ENCODE assay signal across 1 cellular context in the genomic region with DNA sequence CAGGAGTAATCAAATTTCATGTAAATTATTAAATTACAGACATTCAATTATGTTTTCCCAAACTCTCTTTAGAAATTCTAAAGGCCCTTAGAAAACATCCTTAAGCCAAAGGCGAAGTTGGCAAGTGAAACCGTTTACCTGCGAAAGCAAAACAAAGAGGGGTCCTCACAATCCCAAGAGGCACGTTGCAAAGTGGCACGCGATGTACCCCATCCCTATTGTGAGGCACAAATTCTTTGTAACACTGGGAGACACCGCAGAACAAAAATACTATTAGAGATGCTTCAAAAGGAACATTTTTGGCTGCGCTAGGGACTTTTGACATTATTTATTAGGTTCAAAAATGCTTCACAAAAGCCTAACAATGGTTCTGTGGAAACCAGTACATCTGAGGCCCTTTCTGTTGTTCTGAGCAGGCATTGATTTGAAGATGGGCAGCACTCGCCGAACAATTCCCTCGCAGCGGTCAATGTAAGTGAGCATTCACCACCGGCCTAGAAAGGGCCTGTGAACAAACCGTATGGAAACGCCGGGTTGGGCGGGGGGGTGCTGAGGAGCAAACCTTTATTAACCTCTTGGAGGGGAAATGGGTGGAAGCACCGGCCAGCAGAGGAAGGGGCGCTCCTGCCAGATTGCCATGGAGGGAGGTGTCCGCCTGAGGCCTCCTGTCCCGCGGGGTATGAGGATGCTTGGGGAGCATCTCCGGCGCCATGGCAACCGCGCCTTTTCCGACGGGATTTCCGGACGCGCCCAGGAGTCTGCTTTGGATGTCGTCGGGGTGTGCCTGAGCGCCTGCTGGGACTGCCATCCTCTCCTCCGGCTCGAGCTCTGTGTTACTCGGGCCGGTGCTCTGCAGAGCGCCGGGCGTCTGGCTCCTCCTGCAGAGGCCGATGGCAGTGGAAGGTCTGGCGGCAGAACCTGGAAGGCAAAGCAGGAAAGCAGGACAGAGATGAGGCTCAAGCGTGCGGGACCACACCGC.
A peak's percentile ranks its signal among the peaks of the same experiment; 100 is the strongest.
TF ChIP-seq lines count a peak whose summit lies in the region.

No MANE protein-coding gene starts in this region.

TF ChIP-seq in H1, 55 proteins besides CTCF, POLR2A, EP300 and RAD21:
- TF ChIP-seq SRF (IDR thresholded peaks at IDR 0.05; ENCODE audit: low read depth, low read length) (no peak), POU5F1 (IDR thresholded peaks at IDR 0.05; ENCODE audit: low read depth, low read length) (no peak), SIX5 (IDR thresholded peaks at IDR 0.05; ENCODE audit: low read depth, low read length) (no peak), CREB1 (IDR thresholded peaks at IDR 0.05) (peak; percentile 69), KDM4A (IDR thresholded peaks at IDR 0.05; ENCODE audit: low read depth, low read length, severe bottlenecking) (peak; percentile 41), BRCA1 (IDR thresholded peaks at IDR 0.05; ENCODE audit: low read depth, low read length) (no peak), KDM5A (IDR thresholded peaks at IDR 0.05; ENCODE audit: low read length) (no peak), NANOG (IDR thresholded peaks at IDR 0.05; ENCODE audit: insufficient read depth, low read depth, low read length, poor library complexity, severe bottlenecking) (peak; percentile 88), CBX8 (IDR thresholded peaks at IDR 0.05; ENCODE audit: borderline replicate concordance, low read depth, low read length) (no peak), ASH2L (IDR thresholded peaks at IDR 0.05; ENCODE audit: low read length) (no peak), EGR1 (IDR thresholded peaks at IDR 0.05; ENCODE audit: borderline replicate concordance, low read depth, low read length) (no peak), RFX5 (IDR thresholded peaks at IDR 0.05; ENCODE audit: borderline replicate concordance, low read depth, low read length) (no peak), CHD2 (IDR thresholded peaks at IDR 0.05; ENCODE audit: low read length) (no peak), JUND (IDR thresholded peaks at IDR 0.05; ENCODE audit: low read length) (no peak), CTBP2 (IDR thresholded peaks at IDR 0.05; ENCODE audit: borderline replicate concordance, insufficient read depth, insufficient read length, low read length) (no peak), TAF1 (IDR thresholded peaks at IDR 0.05; ENCODE audit: low read depth, low read length) (0 out of 2 replicates have a peak, but pooled peaks have one; percentile 25), YY1 (IDR thresholded peaks at IDR 0.05; ENCODE audit: low read depth, low read length) (no peak), USF2 (IDR thresholded peaks at IDR 0.05; ENCODE audit: low read length) (no peak), BACH1 (IDR thresholded peaks at IDR 0.05; ENCODE audit: low read length) (no peak), PHF8 (conservative IDR thresholded peaks at IDR 0.05; ENCODE audit: low read depth, low read length) (no peak), E2F6 (IDR thresholded peaks at IDR 0.05) (0 out of 2 replicates have a peak, but pooled peaks have one; percentile 17), ATF3 (IDR thresholded peaks at IDR 0.05; ENCODE audit: insufficient read depth, low read depth, low read length) (no peak), NRF1 (IDR thresholded peaks at IDR 0.05; ENCODE audit: low read depth, low read length) (no peak), TBP (IDR thresholded peaks at IDR 0.05; ENCODE audit: low read depth, low read length) (peak; percentile 53; the same call in 1 of the 2 replicates), TEAD4 (IDR thresholded peaks at IDR 0.05; ENCODE audit: low read depth, low read length) (no peak), SP1 (IDR thresholded peaks at IDR 0.05; ENCODE audit: low read depth, low read length) (no peak), CEBPB (IDR thresholded peaks at IDR 0.05; ENCODE audit: low read depth, low read length) (no peak), SAP30 (IDR thresholded peaks at IDR 0.05; ENCODE audit: insufficient read depth, insufficient replicate concordance, low read length) (no peak), ZNF274 (IDR thresholded peaks at IDR 0.05; ENCODE audit: borderline replicate concordance, extremely low read depth, low read length) (no peak), RNF2 (IDR thresholded peaks at IDR 0.05; ENCODE audit: borderline replicate concordance, low read depth, low read length, missing control alignments, poor library complexity, severe bottlenecking) (no peak), RBBP5 (IDR thresholded peaks at IDR 0.05; ENCODE audit: borderline replicate concordance, low read depth, low read length) (no peak), BCL11A (IDR thresholded peaks at IDR 0.05; ENCODE audit: low read depth in 2 of 2, low read length in 2 of 2) (no peak), TAF7 (optimal IDR thresholded peaks at IDR 0.05; ENCODE audit: borderline replicate concordance, low read depth, low read length) (no peak), RXRA (IDR thresholded peaks at IDR 0.05; ENCODE audit: insufficient read depth, low read depth, low read length) (no peak), SP2 (IDR thresholded peaks at IDR 0.05; ENCODE audit: low read length) (no peak), SIRT6 (IDR thresholded peaks at IDR 0.05; ENCODE audit: low read length) (no peak), KDM1A (IDR thresholded peaks at IDR 0.05; ENCODE audit: borderline replicate concordance, low read length) (no peak), SP4 (IDR thresholded peaks at IDR 0.05; ENCODE audit: low read length) (no peak), CBX5 (IDR thresholded peaks at IDR 0.05; ENCODE audit: low read depth, low read length) (no peak), SUZ12 (IDR thresholded peaks at IDR 0.05; ENCODE audit: low read length) (0 out of 2 replicates have a peak, but pooled peaks have one; percentile 9), TCF12 (IDR thresholded peaks at IDR 0.05; ENCODE audit: low read depth, low read length) (no peak), GABPA (IDR thresholded peaks at IDR 0.05; ENCODE audit: borderline replicate concordance, insufficient read depth, low read length) (no peak), CHD1 (IDR thresholded peaks at IDR 0.05; ENCODE audit: low read depth, low read length) (no peak), HDAC2 (IDR thresholded peaks at IDR 0.05; ENCODE audit: borderline replicate concordance in 1 of 2, low read depth in 2 of 2, low read length in 2 of 2) (no peak; a peak in 1 of 4 replicates), FOSL1 (IDR thresholded peaks at IDR 0.05; ENCODE audit: insufficient read depth, low read depth, low read length) (no peak), EZH2 (IDR thresholded peaks at IDR 0.05; ENCODE audit: low read depth, low read length, severe bottlenecking) (no peak), POLR2AphosphoS5 (IDR thresholded peaks at IDR 0.05; ENCODE audit: low read depth, low read length) (no peak), GTF2F1 (IDR thresholded peaks at IDR 0.05; ENCODE audit: borderline replicate concordance, low read depth, low read length) (no peak), HDAC6 (IDR thresholded peaks at IDR 0.05; ENCODE audit: low read depth, low read length) (no peak), SIN3A (conservative IDR thresholded peaks at IDR 0.05 in 1 of 2, IDR thresholded peaks at IDR 0.05 in 1 of 2; ENCODE audit: low read depth in 1 of 2, low read length in 2 of 2) (peak in 1 of 2 experiments; percentile 55; a peak in 1 of 4 replicates), JUN (IDR thresholded peaks at IDR 0.05; ENCODE audit: low read depth, low read length) (no peak), MAFK (IDR thresholded peaks at IDR 0.05; ENCODE audit: low read depth, low read length) (no peak)
- TF ChIP-seq, protein P1, sequence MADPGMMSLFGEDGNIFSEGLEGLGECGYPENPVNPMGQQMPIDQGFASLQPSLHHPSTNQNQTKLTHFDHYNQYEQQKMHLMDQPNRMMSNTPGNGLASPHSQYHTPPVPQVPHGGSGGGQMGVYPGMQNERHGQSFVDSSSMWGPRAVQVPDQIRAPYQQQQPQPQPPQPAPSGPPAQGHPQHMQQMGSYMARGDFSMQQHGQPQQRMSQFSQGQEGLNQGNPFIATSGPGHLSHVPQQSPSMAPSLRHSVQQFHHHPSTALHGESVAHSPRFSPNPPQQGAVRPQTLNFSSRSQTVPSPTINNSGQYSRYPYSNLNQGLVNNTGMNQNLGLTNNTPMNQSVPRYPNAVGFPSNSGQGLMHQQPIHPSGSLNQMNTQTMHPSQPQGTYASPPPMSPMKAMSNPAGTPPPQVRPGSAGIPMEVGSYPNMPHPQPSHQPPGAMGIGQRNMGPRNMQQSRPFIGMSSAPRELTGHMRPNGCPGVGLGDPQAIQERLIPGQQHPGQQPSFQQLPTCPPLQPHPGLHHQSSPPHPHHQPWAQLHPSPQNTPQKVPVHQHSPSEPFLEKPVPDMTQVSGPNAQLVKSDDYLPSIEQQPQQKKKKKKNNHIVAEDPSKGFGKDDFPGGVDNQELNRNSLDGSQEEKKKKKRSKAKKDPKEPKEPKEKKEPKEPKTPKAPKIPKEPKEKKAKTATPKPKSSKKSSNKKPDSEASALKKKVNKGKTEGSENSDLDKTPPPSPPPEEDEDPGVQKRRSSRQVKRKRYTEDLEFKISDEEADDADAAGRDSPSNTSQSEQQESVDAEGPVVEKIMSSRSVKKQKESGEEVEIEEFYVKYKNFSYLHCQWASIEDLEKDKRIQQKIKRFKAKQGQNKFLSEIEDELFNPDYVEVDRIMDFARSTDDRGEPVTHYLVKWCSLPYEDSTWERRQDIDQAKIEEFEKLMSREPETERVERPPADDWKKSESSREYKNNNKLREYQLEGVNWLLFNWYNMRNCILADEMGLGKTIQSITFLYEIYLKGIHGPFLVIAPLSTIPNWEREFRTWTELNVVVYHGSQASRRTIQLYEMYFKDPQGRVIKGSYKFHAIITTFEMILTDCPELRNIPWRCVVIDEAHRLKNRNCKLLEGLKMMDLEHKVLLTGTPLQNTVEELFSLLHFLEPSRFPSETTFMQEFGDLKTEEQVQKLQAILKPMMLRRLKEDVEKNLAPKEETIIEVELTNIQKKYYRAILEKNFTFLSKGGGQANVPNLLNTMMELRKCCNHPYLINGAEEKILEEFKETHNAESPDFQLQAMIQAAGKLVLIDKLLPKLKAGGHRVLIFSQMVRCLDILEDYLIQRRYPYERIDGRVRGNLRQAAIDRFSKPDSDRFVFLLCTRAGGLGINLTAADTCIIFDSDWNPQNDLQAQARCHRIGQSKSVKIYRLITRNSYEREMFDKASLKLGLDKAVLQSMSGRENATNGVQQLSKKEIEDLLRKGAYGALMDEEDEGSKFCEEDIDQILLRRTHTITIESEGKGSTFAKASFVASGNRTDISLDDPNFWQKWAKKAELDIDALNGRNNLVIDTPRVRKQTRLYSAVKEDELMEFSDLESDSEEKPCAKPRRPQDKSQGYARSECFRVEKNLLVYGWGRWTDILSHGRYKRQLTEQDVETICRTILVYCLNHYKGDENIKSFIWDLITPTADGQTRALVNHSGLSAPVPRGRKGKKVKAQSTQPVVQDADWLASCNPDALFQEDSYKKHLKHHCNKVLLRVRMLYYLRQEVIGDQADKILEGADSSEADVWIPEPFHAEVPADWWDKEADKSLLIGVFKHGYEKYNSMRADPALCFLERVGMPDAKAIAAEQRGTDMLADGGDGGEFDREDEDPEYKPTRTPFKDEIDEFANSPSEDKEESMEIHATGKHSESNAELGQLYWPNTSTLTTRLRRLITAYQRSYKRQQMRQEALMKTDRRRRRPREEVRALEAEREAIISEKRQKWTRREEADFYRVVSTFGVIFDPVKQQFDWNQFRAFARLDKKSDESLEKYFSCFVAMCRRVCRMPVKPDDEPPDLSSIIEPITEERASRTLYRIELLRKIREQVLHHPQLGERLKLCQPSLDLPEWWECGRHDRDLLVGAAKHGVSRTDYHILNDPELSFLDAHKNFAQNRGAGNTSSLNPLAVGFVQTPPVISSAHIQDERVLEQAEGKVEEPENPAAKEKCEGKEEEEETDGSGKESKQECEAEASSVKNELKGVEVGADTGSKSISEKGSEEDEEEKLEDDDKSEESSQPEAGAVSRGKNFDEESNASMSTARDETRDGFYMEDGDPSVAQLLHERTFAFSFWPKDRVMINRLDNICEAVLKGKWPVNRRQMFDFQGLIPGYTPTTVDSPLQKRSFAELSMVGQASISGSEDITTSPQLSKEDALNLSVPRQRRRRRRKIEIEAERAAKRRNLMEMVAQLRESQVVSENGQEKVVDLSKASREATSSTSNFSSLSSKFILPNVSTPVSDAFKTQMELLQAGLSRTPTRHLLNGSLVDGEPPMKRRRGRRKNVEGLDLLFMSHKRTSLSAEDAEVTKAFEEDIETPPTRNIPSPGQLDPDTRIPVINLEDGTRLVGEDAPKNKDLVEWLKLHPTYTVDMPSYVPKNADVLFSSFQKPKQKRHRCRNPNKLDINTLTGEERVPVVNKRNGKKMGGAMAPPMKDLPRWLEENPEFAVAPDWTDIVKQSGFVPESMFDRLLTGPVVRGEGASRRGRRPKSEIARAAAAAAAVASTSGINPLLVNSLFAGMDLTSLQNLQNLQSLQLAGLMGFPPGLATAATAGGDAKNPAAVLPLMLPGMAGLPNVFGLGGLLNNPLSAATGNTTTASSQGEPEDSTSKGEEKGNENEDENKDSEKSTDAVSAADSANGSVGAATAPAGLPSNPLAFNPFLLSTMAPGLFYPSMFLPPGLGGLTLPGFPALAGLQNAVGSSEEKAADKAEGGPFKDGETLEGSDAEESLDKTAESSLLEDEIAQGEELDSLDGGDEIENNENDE (IDR thresholded peaks at IDR 0.05; ENCODE audit: insufficient replicate concordance, low read length) = no peak
- TF ChIP-seq, protein P2, sequence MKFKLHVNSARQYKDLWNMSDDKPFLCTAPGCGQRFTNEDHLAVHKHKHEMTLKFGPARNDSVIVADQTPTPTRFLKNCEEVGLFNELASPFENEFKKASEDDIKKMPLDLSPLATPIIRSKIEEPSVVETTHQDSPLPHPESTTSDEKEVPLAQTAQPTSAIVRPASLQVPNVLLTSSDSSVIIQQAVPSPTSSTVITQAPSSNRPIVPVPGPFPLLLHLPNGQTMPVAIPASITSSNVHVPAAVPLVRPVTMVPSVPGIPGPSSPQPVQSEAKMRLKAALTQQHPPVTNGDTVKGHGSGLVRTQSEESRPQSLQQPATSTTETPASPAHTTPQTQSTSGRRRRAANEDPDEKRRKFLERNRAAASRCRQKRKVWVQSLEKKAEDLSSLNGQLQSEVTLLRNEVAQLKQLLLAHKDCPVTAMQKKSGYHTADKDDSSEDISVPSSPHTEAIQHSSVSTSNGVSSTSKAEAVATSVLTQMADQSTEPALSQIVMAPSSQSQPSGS (IDR thresholded peaks at IDR 0.05; ENCODE audit: low read length) = no peak
- TF ChIP-seq, protein P3, sequence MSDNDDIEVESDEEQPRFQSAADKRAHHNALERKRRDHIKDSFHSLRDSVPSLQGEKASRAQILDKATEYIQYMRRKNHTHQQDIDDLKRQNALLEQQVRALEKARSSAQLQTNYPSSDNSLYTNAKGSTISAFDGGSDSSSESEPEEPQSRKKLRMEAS (IDR thresholded peaks at IDR 0.05) = peak; percentile 58
